Comparison of ENCODE assay signal across 21 cellular contexts in the genomic region with DNA sequence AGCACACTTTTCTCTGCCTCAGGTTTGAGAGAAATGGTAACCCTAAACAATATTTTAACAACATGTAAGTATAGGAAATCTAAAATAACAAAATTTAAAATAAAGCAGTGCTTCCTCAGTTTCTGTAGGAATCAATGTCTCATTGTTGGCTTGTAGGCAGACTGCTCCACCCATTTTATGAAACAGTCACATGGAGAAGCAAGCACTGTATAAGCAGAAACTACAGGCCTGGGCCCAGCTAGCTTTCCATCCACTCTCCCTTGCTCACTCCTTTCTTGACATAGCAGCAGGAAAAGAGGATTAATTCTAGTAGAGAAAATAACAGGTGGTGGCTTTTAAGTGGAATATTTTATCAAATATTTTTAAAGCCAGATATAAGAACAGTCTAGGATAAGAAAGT.
DNase-seq lines count a peak whose midpoint lies in the region; TF ChIP-seq lines count a peak whose summit lies in the region.
"Had no signal": no experiment of that assay in that cellular context is flagged by ENCODE, and none has a peak within 500 bp of the region (broad histone marks: within the 10 kb centered on the region; RNA-seq: fewer than 3 reads in every experiment).

No MANE protein-coding gene starts in this region.

- intact Hi-C loops in vagina (cut with DNase I) = no loop called here

- no peaks in the 10 kb centered on the region for H3K27me3 ChIP-seq in muscle layer of colon (ENCODE audit: control insufficient read depth in 1 of 2, insufficient read depth in 2 of 2, low read length in 2 of 2)
- H3K27me3 ChIP-seq in subcutaneous abdominal adipose tissue (ENCODE audit: control insufficient read depth in 5 of 5, insufficient read depth in 4 of 5, low read length in 5 of 5) = no peaks in the 10 kb centered on the region
- no peaks in the 10 kb centered on the region for H3K27me3 ChIP-seq in vagina
- H3K27me3 ChIP-seq: SJCRH30, spleen, suprapubic skin had no signal

- H3K4me3 ChIP-seq in muscle layer of colon (ENCODE audit: low read depth in 1 of 2, low read length in 2 of 2) (no peak overlapping the region), subcutaneous abdominal adipose tissue (ENCODE audit: low read depth in 1 of 5, low read length in 5 of 5) (no peak overlapping the region), vagina (no peak overlapping the region)
- H3K4me3 ChIP-seq: PC-9, SJCRH30, spleen, suprapubic skin had no signal

- H3K9ac ChIP-seq in muscle layer of colon (ENCODE audit: low read length) = no peak overlapping the region
- no peak overlapping the region for H3K9ac ChIP-seq in subcutaneous abdominal adipose tissue (ENCODE audit: low read length in 5 of 5)

- TF ChIP-seq CTCF in vagina (IDR thresholded peaks at IDR 0.05) = no peak

- TF ChIP-seq POLR2A in vagina (IDR thresholded peaks at IDR 0.05) = no peak

- H3K4me1 ChIP-seq in muscle layer of colon (ENCODE audit: insufficient read depth, low read length) = peaks cover 30% of the 10 kb centered on the region
- H3K4me1 ChIP-seq in subcutaneous abdominal adipose tissue (ENCODE audit: control insufficient read depth in 5 of 5, insufficient read depth in 5 of 5, low read length in 5 of 5) = peaks cover 1 to 17% (median 12%) of the 10 kb centered on the region in 5 donors
- peaks cover 24% of the 10 kb centered on the region for H3K4me1 ChIP-seq in vagina
- H3K4me1 ChIP-seq: suprapubic skin had no signal

- H3K36me3 ChIP-seq in muscle layer of colon (ENCODE audit: insufficient read depth, low read length) (no peaks in the 10 kb centered on the region), subcutaneous abdominal adipose tissue (ENCODE audit: control insufficient read depth in 5 of 5, insufficient read depth in 5 of 5, low read length in 5 of 5) (peaks cover 3 to 15% (median 5%) of the 10 kb centered on the region in 5 donors), vagina (no peaks in the 10 kb centered on the region)
- H3K36me3 ChIP-seq: SJCRH30 had no signal

- no peaks in the 10 kb centered on the region for H3K9me3 ChIP-seq in muscle layer of colon (ENCODE audit: low read length)
- no peaks in the 10 kb centered on the region for H3K9me3 ChIP-seq in subcutaneous abdominal adipose tissue (ENCODE audit: control insufficient read depth in 5 of 5, low read length in 5 of 5)
- H3K9me3 ChIP-seq in vagina = no peaks in the 10 kb centered on the region
- H3K9me3 ChIP-seq: SJCRH30, spleen, suprapubic skin had no signal

- DNase-seq in NCI-H524 (lab: John Stamatoyannopoulos, UW) = peak; percentile 47 to 89
- peak; percentile 14 for DNase-seq in epithelial cell of prostate (ENCODE audit: low read depth, low spot score)
- no peak for DNase-seq in vagina (ENCODE audit: extremely low spot score in 2 of 2)
- no peak for DNase-seq in RKO (ENCODE audit: low spot score)
- DNase-seq in caudate nucleus (lab: John Stamatoyannopoulos, UW) = no peak
- DNase-seq: activated CD4-positive, alpha-beta memory T cell treated with anti-CD3 and anti-CD28 coated beads for 36 hours; activated naive CD4-positive, alpha-beta T cell; COR-L47; GOT3; naive thymus-derived CD4-positive, alpha-beta T cell; NCI-H1105 treated with DMSO at 0.1 percent for 48 hours; NCI-H2171 treated with DMSO at 0.1 percent for 48 hours; NCI-H774; PC-9; spleen; stimulated activated CD4-positive, alpha-beta T cell treated with anti-CD3 and anti-CD28 coated beads, Interleukin-4, amount 100 ng/mL, for 4 hours; T-helper 2 cell had no signal

- H3K27ac ChIP-seq in epithelial cell of prostate (no peak overlapping the region), muscle layer of colon (ENCODE audit: low read depth, low read length) (peak overlapping the region; percentile 67), subcutaneous abdominal adipose tissue (ENCODE audit: low read depth, low read length) (peak overlapping the region; percentile 44), vagina (no peak overlapping the region), caudate nucleus (ENCODE audit: low read depth, low read length) (no peak overlapping the region)
- H3K27ac ChIP-seq: PC-9, SJCRH30, spleen, suprapubic skin had no signal

Comparison
In these comparisons a context has a peak if more than half of its experiments do, and no peak if none do; other contexts are left out.
1. DNase-seq: peak in NCI-H524 (2 of 2) and epithelial cell of prostate (single experiment); none in vagina (0 of 2), RKO (single experiment) and caudate nucleus (0 of 61).
2. H3K27ac ChIP-seq: peak in muscle layer of colon (single experiment) and subcutaneous abdominal adipose tissue (single experiment); none in epithelial cell of prostate (single experiment), vagina (single experiment) and caudate nucleus (single experiment).